1 cellular context compared by ENCODE assay signal in genomic region chr4:41909136-41909535, GRCh38.
A peak's percentile ranks its signal among the peaks of the same experiment; 100 is the strongest.
TF ChIP-seq lines count a peak whose summit lies in the region.

No MANE protein-coding gene starts in this region.

TF ChIP-seq in H1, 55 proteins besides CTCF, POLR2A, EP300 and RAD21 (continued from another document):
- 0 out of 2 replicates have a peak, but pooled peaks have one; percentile 51 for TF ChIP-seq YY1 (IDR thresholded peaks at IDR 0.05; ENCODE audit: low read depth, low read length)
